1 cellular context compared by ENCODE assay signal in the genomic region with DNA sequence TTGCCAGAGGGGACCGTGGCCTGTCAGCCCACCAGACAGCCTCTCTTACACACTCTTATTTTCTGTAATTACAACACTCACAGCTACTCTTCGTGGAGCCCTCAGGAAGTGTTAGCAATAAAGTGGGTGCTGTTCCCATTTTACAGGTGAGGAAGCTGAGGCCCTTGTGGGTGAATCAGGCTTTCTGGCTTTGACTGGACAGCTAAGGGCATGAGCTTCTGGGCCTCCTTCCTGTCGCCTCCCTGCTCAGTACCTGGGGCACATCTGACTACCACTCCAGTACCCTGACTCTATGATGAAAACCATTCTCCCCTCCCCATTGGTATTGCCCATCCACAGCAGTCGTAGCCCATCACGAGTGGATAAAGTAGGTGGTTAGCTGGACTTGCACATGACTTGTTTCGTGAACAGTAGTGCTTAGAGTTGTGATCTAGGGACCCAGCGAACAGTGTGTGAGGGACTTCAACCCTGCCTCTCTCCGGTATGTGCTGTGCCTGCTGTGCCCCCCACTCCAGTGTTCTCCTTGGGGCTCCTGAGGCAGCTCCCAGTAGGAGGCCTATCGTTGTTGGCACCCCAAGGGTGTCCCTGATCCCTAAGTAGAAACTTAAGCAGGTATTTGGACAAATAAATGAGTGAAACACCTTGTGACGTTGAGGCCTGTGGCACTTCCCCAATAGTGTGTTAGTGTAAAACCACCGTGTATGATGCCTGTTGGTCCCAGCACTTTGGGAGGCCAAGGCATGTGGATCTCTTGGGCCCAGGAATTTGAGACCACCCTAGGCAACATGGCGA.
TF ChIP-seq lines count a peak whose summit lies in the region.

No MANE protein-coding gene starts in this region.

TF ChIP-seq in HEK293T, 16 proteins besides CTCF, POLR2A, EP300 and RAD21 (continued from another document):
- TF ChIP-seq, protein P1, sequence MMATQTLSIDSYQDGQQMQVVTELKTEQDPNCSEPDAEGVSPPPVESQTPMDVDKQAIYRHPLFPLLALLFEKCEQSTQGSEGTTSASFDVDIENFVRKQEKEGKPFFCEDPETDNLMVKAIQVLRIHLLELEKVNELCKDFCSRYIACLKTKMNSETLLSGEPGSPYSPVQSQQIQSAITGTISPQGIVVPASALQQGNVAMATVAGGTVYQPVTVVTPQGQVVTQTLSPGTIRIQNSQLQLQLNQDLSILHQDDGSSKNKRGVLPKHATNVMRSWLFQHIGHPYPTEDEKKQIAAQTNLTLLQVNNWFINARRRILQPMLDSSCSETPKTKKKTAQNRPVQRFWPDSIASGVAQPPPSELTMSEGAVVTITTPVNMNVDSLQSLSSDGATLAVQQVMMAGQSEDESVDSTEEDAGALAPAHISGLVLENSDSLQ (IDR thresholded peaks at IDR 0.05), result no peak
- no peak for TF ChIP-seq TARDBP (IDR thresholded peaks at IDR 0.05)
- TF ChIP-seq BHLHE40 (IDR thresholded peaks at IDR 0.05; ENCODE audit: borderline replicate concordance), result no peak
- no peak for TF ChIP-seq CTBP1 (IDR thresholded peaks at IDR 0.05; ENCODE audit: borderline replicate concordance)
- TF ChIP-seq LEF1 (IDR thresholded peaks at IDR 0.05; ENCODE audit: borderline replicate concordance), result no peak
- TF ChIP-seq SP1 (IDR thresholded peaks at IDR 0.05), result no peak
- TF ChIP-seq FOXK2 (IDR thresholded peaks at IDR 0.05), result no peak
- TF ChIP-seq ELF4 (IDR thresholded peaks at IDR 0.05), result no peak
- TF ChIP-seq SUZ12 (IDR thresholded peaks at IDR 0.05), result no peak
- TF ChIP-seq FOXM1 (IDR thresholded peaks at IDR 0.05; ENCODE audit: borderline replicate concordance), result no peak
- no peak for TF ChIP-seq FOXA1 (IDR thresholded peaks at IDR 0.05)
- TF ChIP-seq HDGF (IDR thresholded peaks at IDR 0.05; ENCODE audit: borderline replicate concordance), result no peak
- no peak for TF ChIP-seq L3MBTL2 (conservative IDR thresholded peaks at IDR 0.05)
